In genomic region chr11:130131957-130132850, GRCh38 we compare ENCODE assay signal across 8 cellular contexts. TPM values are rescaled to one million over a fixed set of nuclear protein-coding genes. Genes with fewer than 3 reads are reported as not detected.
DNase-seq lines count a peak whose midpoint lies in the region; ATAC-seq, FAIRE-seq and TF ChIP-seq lines count a peak whose summit lies in the region.

No MANE protein-coding gene starts in this region.

- peak; percentile 73 to 87; a peak in 4 of 6 replicates for ATAC-seq in A549
- ATAC-seq in HG03432 (IDR thresholded peaks at IDR 0.05; ENCODE audit: unreplicated experiment), result peak; percentile 81
- ATAC-seq in activated CD8-positive, alpha-beta memory T cell treated with anti-CD3 and anti-CD28 coated beads, Interleukin-2, amount 10 ng/mL, durations not matched to agents 7 days and 5 days, result peak; percentile 66
- ATAC-seq in GM19324 (IDR thresholded peaks at IDR 0.05; ENCODE audit: low FRiP score, unreplicated experiment), result no peak

- no peaks in the 10 kb centered on the region for H3K27me3 Mint-ChIP-seq in activated CD8-positive, alpha-beta memory T cell treated with anti-CD3 and anti-CD28 coated beads, Interleukin-2, amount 10 ng/mL, durations not matched to agents 7 days and 5 days

- H3K4me2 ChIP-seq in A549 (no peak overlapping the region), osteoblast (ENCODE audit: insufficient read depth, low read length) (no peak overlapping the region)

- H4K20me1 ChIP-seq in osteoblast (ENCODE audit: insufficient read depth, low read length), result peaks cover 5% of the 10 kb centered on the region

- no peaks in the 10 kb centered on the region for H3K9me3 ChIP-seq in A549
- H3K9me3 ChIP-seq in osteoblast (ENCODE audit: low read depth, low read length), result no peaks in the 10 kb centered on the region

- H3K4me1 Mint-ChIP-seq in activated CD8-positive, alpha-beta memory T cell treated with anti-CD3 and anti-CD28 coated beads, Interleukin-2, amount 10 ng/mL, durations not matched to agents 7 days and 5 days, result no peaks in the 10 kb centered on the region

- 62% methylated on average over 9 of the region's 9 CpGs for WGBS in A549 (ENCODE audit: missing lambda C conversion rate)

- peak; percentile 82 to 84 for TF ChIP-seq RAD21 in A549 (conservative IDR thresholded peaks at IDR 0.05 in 1 of 2, IDR thresholded peaks at IDR 0.05 in 1 of 2)

- H3K4me3 Mint-ChIP-seq in activated CD8-positive, alpha-beta memory T cell treated with anti-CD3 and anti-CD28 coated beads, Interleukin-2, amount 10 ng/mL, durations not matched to agents 7 days and 5 days, result no peak overlapping the region

- H3K9me3 Mint-ChIP-seq in activated CD8-positive, alpha-beta memory T cell treated with anti-CD3 and anti-CD28 coated beads, Interleukin-2, amount 10 ng/mL, durations not matched to agents 7 days and 5 days (ENCODE audit: low read depth), result no peaks in the 10 kb centered on the region

- TF ChIP-seq CTCF in A549 (IDR thresholded peaks at IDR 0.05) (peak; percentile 66), fibroblast of mammary gland (conservative IDR thresholded peaks at IDR 0.05; ENCODE audit: control insufficient read depth, insufficient read depth, low read depth, low read length) (peak; percentile 82), osteoblast (IDR thresholded peaks at IDR 0.05; ENCODE audit: extremely low read depth, low read depth, low read length) (peak; percentile 88)

- TF ChIP-seq POLR2A in A549 (IDR thresholded peaks at IDR 0.05; ENCODE audit: low read length), result no peak
- no peak for TF ChIP-seq POLR2A in GM12892 (IDR thresholded peaks at IDR 0.05; ENCODE audit: low read depth, low read length)

- H3K79me2 ChIP-seq in osteoblast (ENCODE audit: insufficient read depth, low read length), result no peaks in the 10 kb centered on the region

- FAIRE-seq in A549 (lab: Jason Lieb, UNC) (no peak), GM12892 (lab: Jason Lieb, UNC) (peak; percentile 88)

- no peak for TF ChIP-seq EP300 in A549 (IDR thresholded peaks at IDR 0.05)

- H2AFZ ChIP-seq in osteoblast (ENCODE audit: low read length), result no peak overlapping the region

- H3K4me1 ChIP-seq in A549, result no peaks in the 10 kb centered on the region
- no peaks in the 10 kb centered on the region for H3K4me1 ChIP-seq in osteoblast (ENCODE audit: insufficient read depth, low read length)

- no peaks in the 10 kb centered on the region for H3K27me3 ChIP-seq in osteoblast (ENCODE audit: insufficient read depth, low read length)

- POLR2A ChIA-PET in A549 (lab: Yijun Ruan, JAX), result interaction anchor here (0.6 to 2.3 kb wide), 3 partner anchors 129 to 250 kb away, joined by 3 to 19 read pairs (median 3); partner anchors contain the start of gene PRDM10

- no peak overlapping the region for H3K27ac Mint-ChIP-seq in activated CD8-positive, alpha-beta memory T cell treated with anti-CD3 and anti-CD28 coated beads, Interleukin-2, amount 10 ng/mL, durations not matched to agents 7 days and 5 days

- no peaks in the 10 kb centered on the region for H3K36me3 Mint-ChIP-seq in activated CD8-positive, alpha-beta memory T cell treated with anti-CD3 and anti-CD28 coated beads, Interleukin-2, amount 10 ng/mL, durations not matched to agents 7 days and 5 days

- peaks cover 73% of the 10 kb centered on the region for H3K36me3 ChIP-seq in osteoblast (ENCODE audit: insufficient read depth, low read length)

- no peak overlapping the region for H3K27ac ChIP-seq in A549
- H3K27ac ChIP-seq in osteoblast (ENCODE audit: low read depth, low read length), result no peak overlapping the region

- DNase-seq in A549 (ENCODE audit: low read depth in 1 of 2, low spot score in 1 of 2) (peak; percentile 61 to 71), GM12892 (ENCODE audit: insufficient read length) (peak; percentile 46), NCI-H774 (lab: John Stamatoyannopoulos, UW) (peak; percentile 37), fibroblast of mammary gland (ENCODE audit: low read depth) (peak; percentile 72), osteoblast (ENCODE audit: insufficient read length, low spot score, missing footprints) (peak; percentile 87)
- peak; percentile 59 for DNase-seq in activated CD8-positive, alpha-beta memory T cell treated with anti-CD3 and anti-CD28 coated beads, Interleukin-2, amount 10 ng/mL, durations not matched to agents 7 days and 5 days

- CTCF ChIA-PET in A549 (lab: Yijun Ruan, JAX), result interaction anchor here (0.6 to 9.8 kb wide), 28 partner anchors 9 to 347 kb away, joined by 3 to 109 read pairs (median 4); partner anchors contain the start of gene PRDM10
- CTCF ChIA-PET in activated CD8-positive, alpha-beta memory T cell treated with anti-CD3 and anti-CD28 coated beads, Interleukin-2, amount 10 ng/mL, durations not matched to agents 7 days and 5 days (lab: Charles Lee), result interaction anchor here (0.7 to 5.2 kb wide), 33 partner anchors 10 to 932 kb away, joined by 3 to 102 read pairs (median 5); partner anchors contain the start of genes APLP2 and NFRKB

- H3K4me3 ChIP-seq in A549 (no peak overlapping the region), fibroblast of mammary gland (ENCODE audit: control insufficient read depth, low read depth, low read length) (no peak overlapping the region), osteoblast (ENCODE audit: insufficient read depth, low read length) (no peak overlapping the region)

TF ChIP-seq in A549, 52 proteins besides CTCF, POLR2A, EP300 and RAD21:
- TF ChIP-seq PBX3 (IDR thresholded peaks at IDR 0.05) (no peak), PHF8 (IDR thresholded peaks at IDR 0.05; ENCODE audit: borderline replicate concordance, low read depth) (no peak), SMC3 (IDR thresholded peaks at IDR 0.05) (peak; percentile 70; the same call in 2 of the 3 replicates)
TF ChIP-seq in A549: peak in this region for 1.

RNA-seq across cellular contexts. Expression of gene ST14, which starts 27.4 kb away (rescaled TPM):
- polyA plus RNA-seq in A549 (2011; rRNA removed) (0.17 TPM in 2 replicates), A549 (2017; fragmentation: RNase III; extraction: RNeasy Plus Mini Kit Qiagen cat#74134 plus additional on column Dnase treatment) (0.04 to 0.09 TPM (median 0.05 TPM) in 3 replicates)
- polyA plus RNA-seq in A549 (2012; cell fraction: cytosol; rRNA removed), result 0.05 and 0.06 TPM in 2 replicates
- polyA plus RNA-seq in A549 (2012; cell fraction: nucleus; rRNA removed), result 0.14 and 0.28 TPM in 2 replicates
- polyA minus RNA-seq in A549 (2011; rRNA and poly(A)+ RNA removed), result 0.04 TPM in 1 of 2 replicates, not detected in the other
- polyA plus RNA-seq in GM12892 (2012; ENCODE audit: missing spikeins), result 0.34 TPM
- not detected for total RNA-seq in activated CD8-positive, alpha-beta memory T cell treated with anti-CD3 and anti-CD28 coated beads, Interleukin-2, amount 10 ng/mL, durations not matched to agents 7 days and 5 days
- under 0.01 TPM in 1 of 2 replicates, not detected in the other for total RNA-seq in osteoblast

Comparison
In these comparisons a context has a peak if more than half of its experiments do, and no peak if none do; other contexts are left out.
1. DNase-seq: peak in every context shown above with its lines; median percentile 87 in osteoblast; 72 in fibroblast of mammary gland; 66 in A549; 59 in activated CD8-positive, alpha-beta memory T cell treated with anti-CD3 and anti-CD28 coated beads, Interleukin-2, amount 10 ng/mL, durations not matched to agents 7 days and 5 days; 46 in GM12892; 37 in NCI-H774.